15 cellular contexts compared by ENCODE assay signal in genomic region chr2:187934236-187934635, GRCh38.
"Had no signal": no experiment of that assay in that cellular context is flagged by ENCODE, and none has a peak within 500 bp of the region (broad histone marks: within the 10 kb centered on the region; RNA-seq: fewer than 3 reads in every experiment).

No MANE protein-coding gene starts in this region.

- H3K4me3 ChIP-seq: lung, spleen, transverse colon had no signal

- H3K27ac ChIP-seq: neutrophil, spleen, transverse colon had no signal

- H3K4me1 ChIP-seq: spleen, transverse colon had no signal

- H3K36me3 ChIP-seq: neutrophil, spleen, transverse colon had no signal

- H3K9me3 ChIP-seq: neutrophil, transverse colon had no signal

- ATAC-seq: left colon; left ventricle myocardium superior; naive thymus-derived CD8-positive, alpha-beta T cell; stimulated activated memory B cell treated with anti-CD40 and anti-IgM and Interleukin-4, amounts not matched to agents 10 μg/mL and 1 μg/mL and 100 μg/mL, for 72 hours had no signal

- DNase-seq: central memory CD4-positive, alpha-beta T cell; effector CD4-positive, alpha-beta T cell; foreskin melanocyte; hippocampal formation; left colon; left ventricle myocardium superior; naive thymus-derived CD8-positive, alpha-beta T cell; spleen; stimulated activated CD4-positive, alpha-beta T cell treated with anti-CD3 and anti-CD28 coated beads, Interleukin-15, amount 100 ng/mL, for 24 hours; stimulated activated CD4-positive, alpha-beta T cell treated with anti-CD3 and anti-CD28 coated beads, Interleukin-1b, Interleukin-23, amount 100 ng/mL, for 48 hours; stimulated activated CD4-positive, alpha-beta T cell treated with anti-CD3 and anti-CD28 coated beads, Interleukin-4, amount 100 ng/mL, for 24 hours; transverse colon had no signal

- H3K27me3 ChIP-seq: neutrophil, spleen, transverse colon had no signal
